ENCODE assay signal across 1 cellular context in the genomic region with DNA sequence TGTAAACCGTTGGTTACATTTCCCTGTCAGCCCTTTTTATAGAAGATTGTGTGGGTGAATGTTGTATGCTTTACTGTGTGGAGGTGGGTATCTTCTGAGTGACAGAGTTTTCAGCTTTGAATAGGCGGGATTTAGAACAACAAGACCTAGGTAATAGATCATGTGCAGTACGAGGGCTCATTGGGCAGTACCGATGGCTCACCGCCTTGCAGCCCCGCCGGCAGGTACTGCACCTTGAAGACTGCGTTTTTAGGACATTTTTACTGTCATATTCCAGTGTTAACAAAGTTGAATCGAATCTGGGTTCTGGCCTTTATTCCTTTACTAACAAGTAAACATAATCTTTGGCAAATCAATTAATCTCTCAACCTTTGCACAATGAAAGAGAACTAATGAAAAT.
TF ChIP-seq lines count a peak whose summit lies in the region.

No MANE protein-coding gene starts in this region.

TF ChIP-seq in HCT116, 20 proteins besides CTCF, POLR2A, EP300 and RAD21:
- TF ChIP-seq ZFX (IDR thresholded peaks at IDR 0.05) (no peak), CBX3 (IDR thresholded peaks at IDR 0.05; ENCODE audit: low read depth) (no peak), POLR2AphosphoS5 (IDR thresholded peaks at IDR 0.05; ENCODE audit: low read depth, low read length) (no peak)
- TF ChIP-seq, protein P1, sequence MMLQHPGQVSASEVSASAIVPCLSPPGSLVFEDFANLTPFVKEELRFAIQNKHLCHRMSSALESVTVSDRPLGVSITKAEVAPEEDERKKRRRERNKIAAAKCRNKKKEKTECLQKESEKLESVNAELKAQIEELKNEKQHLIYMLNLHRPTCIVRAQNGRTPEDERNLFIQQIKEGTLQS (IDR thresholded peaks at IDR 0.05), result no peak
